ENCODE assay signal across 27 cellular contexts in the genomic region with DNA sequence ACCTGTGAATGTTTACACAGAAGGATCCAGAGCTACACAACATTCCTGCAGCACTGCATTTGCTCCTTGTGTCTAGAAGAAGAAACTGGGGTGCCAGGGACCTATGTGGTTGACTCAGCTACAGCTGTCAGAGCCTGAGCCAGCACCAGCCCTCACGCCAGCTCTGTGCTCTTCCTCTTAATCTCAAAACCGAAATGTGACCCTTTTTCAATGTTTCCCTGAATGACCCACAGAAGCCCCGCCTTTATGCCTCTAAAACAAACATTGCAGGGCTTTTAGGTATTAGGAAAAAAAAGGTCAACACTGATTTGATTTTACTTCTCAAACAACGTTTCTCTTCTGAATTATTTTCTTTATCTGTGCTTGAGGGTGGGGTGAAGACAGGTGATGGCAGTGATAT.
DNase-seq lines count a peak whose midpoint lies in the region; ATAC-seq, FAIRE-seq and TF ChIP-seq lines count a peak whose summit lies in the region.
"Had no signal": no experiment of that assay in that cellular context is flagged by ENCODE, and none has a peak within 500 bp of the region (broad histone marks: within the 10 kb centered on the region; RNA-seq: fewer than 3 reads in every experiment).

No MANE protein-coding gene starts in this region.

- H3K4me3 ChIP-seq in bronchial epithelial cell (ENCODE audit: low read depth, low read length), result no peak overlapping the region
- H3K4me3 ChIP-seq: dorsolateral prefrontal cortex, heart right ventricle, SJSA1, transverse colon had no signal

- no peak for ATAC-seq in GM19395 (IDR thresholded peaks at IDR 0.05; ENCODE audit: unreplicated experiment)
- ATAC-seq: activated naive CD8-positive, alpha-beta T cell treated with anti-CD3 and anti-CD28 coated beads, Interleukin-2, amount 50 U/mL, for 24 hours; heart right ventricle; left cardiac atrium; naive thymus-derived CD8-positive, alpha-beta T cell; stimulated activated naive CD8-positive, alpha-beta T cell treated with anti-CD3 and anti-CD28 coated beads, Interleukin-15, amount 100 ng/mL, for 72 hours; T-cell had no signal

- TF ChIP-seq CTCF in bronchial epithelial cell (IDR thresholded peaks at IDR 0.05; ENCODE audit: insufficient read depth, low read length, severe bottlenecking), result no peak

- DNase-seq in DMS153 (lab: John Stamatoyannopoulos, UW) (peak; percentile 3), LHCN-M2 (ENCODE audit: low read depth) (peak; percentile 72), bronchial epithelial cell (ENCODE audit: low read depth) (peak; percentile 28), myocyte (ENCODE audit: low read depth) (peak; percentile 85), mucosa of gallbladder (ENCODE audit: low spot score) (no peak), occipital lobe (lab: John Stamatoyannopoulos, UW) (no peak)
- no peak for DNase-seq in activated CD4-positive, alpha-beta T cell treated with anti-CD3 and anti-CD28 coated beads, Interleukin-2, amount 50 U/mL, for 1 hour
- DNase-seq: activated CD4-positive, alpha-beta T cell treated with anti-CD3 and anti-CD28 coated beads for 1 hour; activated gamma-delta T cell treated with Interleukin-2 at 50 U/mL for 16 hours; activated naive CD8-positive, alpha-beta T cell treated with anti-CD3 and anti-CD28 coated beads, Interleukin-2, amount 50 U/mL, for 24 hours; activated T-cell treated with anti-CD3 and anti-CD28 coated beads, Interleukin-2, amount 50 U/mL, for 1 hour; dorsolateral prefrontal cortex; erythroblast; foreskin fibroblast; heart right ventricle; KG1; left cardiac atrium; naive thymus-derived CD8-positive, alpha-beta T cell; NCI-H187 treated with DMSO at 0.1 percent for 48 hours; right cardiac atrium; stimulated activated naive CD8-positive, alpha-beta T cell treated with anti-CD3 and anti-CD28 coated beads, Interleukin-15, amount 100 ng/mL, for 72 hours; T-cell; transverse colon had no signal

- H3K36me3 ChIP-seq in bronchial epithelial cell (ENCODE audit: control insufficient read depth, insufficient read depth, low read length), result no peaks in the 10 kb centered on the region
- H3K36me3 ChIP-seq: heart right ventricle, SJSA1, transverse colon had no signal

- FAIRE-seq in bronchial epithelial cell (lab: Jason Lieb, UNC), result no peak
- FAIRE-seq: H1, RCC 7860 had no signal

- no peaks in the 10 kb centered on the region for H3K27me3 ChIP-seq in bronchial epithelial cell (ENCODE audit: control insufficient read depth, insufficient read depth, low read length)
- H3K27me3 ChIP-seq: dorsolateral prefrontal cortex had no signal

Comparison
In these comparisons a context has a peak if more than half of its experiments do, and no peak if none do; other contexts are left out.
1. DNase-seq: peak in DMS153 (single experiment), LHCN-M2 (single experiment), bronchial epithelial cell (single experiment) and myocyte (single experiment); none in mucosa of gallbladder (single experiment), activated CD4-positive, alpha-beta T cell treated with anti-CD3 and anti-CD28 coated beads, Interleukin-2, amount 50 U/mL, for 1 hour (single experiment) and occipital lobe (single experiment).